Comparison of ENCODE assay signal across 18 cellular contexts in genomic region chr1:18079941-18080340, GRCh38. TPM values are rescaled to one million over a fixed set of nuclear protein-coding genes. Genes with fewer than 3 reads are reported as not detected.
"Had no signal": no experiment of that assay in that cellular context is flagged by ENCODE, and none has a peak within 500 bp of the region (broad histone marks: within the 10 kb centered on the region; RNA-seq: fewer than 3 reads in every experiment).

No MANE protein-coding gene starts in this region.

- H3K4me3 Mint-ChIP-seq: activated naive CD8-positive, alpha-beta T cell treated with anti-CD3 and anti-CD28 coated beads, Interleukin-2, amount 10 ng/mL, durations not matched to agents 7 days and 5 days; activated T-helper 1 cell treated with anti-CD3 and anti-CD28 coated beads, Interleukin-12 subunit alpha, Interleukin-12 subunit beta, Interleukin-2, Interleukin-4 antibody, amounts not matched to agents 30 ng/mL and 10 ng/mL and 1 ng/mL, durations not matched to agents 14 hours and 24 hours and 36 hours; neural crest cell had no signal

- H3K9me3 Mint-ChIP-seq: activated naive CD8-positive, alpha-beta T cell treated with anti-CD3 and anti-CD28 coated beads, Interleukin-2, amount 10 ng/mL, durations not matched to agents 7 days and 5 days; activated T-helper 1 cell treated with anti-CD3 and anti-CD28 coated beads, Interleukin-12 subunit alpha, Interleukin-12 subunit beta, Interleukin-2, Interleukin-4 antibody, amounts not matched to agents 30 ng/mL and 10 ng/mL and 1 ng/mL, durations not matched to agents 14 hours and 24 hours and 36 hours; neural crest cell had no signal

- H3K27me3 Mint-ChIP-seq: activated naive CD8-positive, alpha-beta T cell treated with anti-CD3 and anti-CD28 coated beads, Interleukin-2, amount 10 ng/mL, durations not matched to agents 7 days and 5 days had no signal

- H3K36me3 ChIP-seq: ovary, thoracic aorta had no signal

- H3K27ac ChIP-seq: ovary, thoracic aorta had no signal

- H3K27ac Mint-ChIP-seq: activated naive CD8-positive, alpha-beta T cell treated with anti-CD3 and anti-CD28 coated beads, Interleukin-2, amount 10 ng/mL, durations not matched to agents 7 days and 5 days; activated T-helper 1 cell treated with anti-CD3 and anti-CD28 coated beads, Interleukin-12 subunit alpha, Interleukin-12 subunit beta, Interleukin-2, Interleukin-4 antibody, amounts not matched to agents 30 ng/mL and 10 ng/mL and 1 ng/mL, durations not matched to agents 14 hours and 24 hours and 36 hours had no signal

- DNase-seq: activated CD4-positive, alpha-beta T cell treated with anti-CD3 and anti-CD28 coated beads, Interleukin-2, amount 50 U/mL, for 1 hour; activated naive CD8-positive, alpha-beta T cell treated with anti-CD3 and anti-CD28 coated beads, Interleukin-2, amount 10 ng/mL, durations not matched to agents 7 days and 5 days; erythroblast; islet precursor cell; midbrain; ovary; stimulated activated CD4-positive, alpha-beta T cell treated with anti-CD3 and anti-CD28 coated beads, Interleukin-12 subunit alpha, Interleukin-12 subunit beta, amount 100 ng/mL, for 4 hours; stimulated activated CD4-positive, alpha-beta T cell treated with anti-CD3 and anti-CD28 coated beads, Interleukin-2, amount 100 ng/mL, for 24 hours; T-helper 9 cell had no signal

- H3K36me3 Mint-ChIP-seq: activated naive CD8-positive, alpha-beta T cell treated with anti-CD3 and anti-CD28 coated beads, Interleukin-2, amount 10 ng/mL, durations not matched to agents 7 days and 5 days had no signal

- H3K27me3 ChIP-seq: ovary had no signal

- H3K4me3 ChIP-seq: ovary, thoracic aorta had no signal

- ATAC-seq: activated CD4-positive, CD25-positive, alpha-beta regulatory T cell treated with anti-CD3 and anti-CD28 coated beads, Interleukin-2, amount 50 U/mL, for 24 hours; left lobe of liver had no signal

- H3K9me3 ChIP-seq: ovary, thoracic aorta had no signal

- H3K4me1 Mint-ChIP-seq: activated naive CD8-positive, alpha-beta T cell treated with anti-CD3 and anti-CD28 coated beads, Interleukin-2, amount 10 ng/mL, durations not matched to agents 7 days and 5 days had no signal

RNA-seq across cellular contexts. Expression of gene IGSF21, which starts 27.7 kb away (rescaled TPM):
- total RNA-seq: activated CD8-positive, alpha-beta memory T cell treated with anti-CD3 and anti-CD28 coated beads for 36 hours; activated naive CD8-positive, alpha-beta T cell treated with anti-CD3 and anti-CD28 coated beads, Interleukin-2, amount 10 ng/mL, durations not matched to agents 7 days and 5 days; activated T-helper 1 cell treated with anti-CD3 and anti-CD28 coated beads, Interleukin-12 subunit alpha, Interleukin-12 subunit beta, Interleukin-2, Interleukin-4 antibody, amounts not matched to agents 30 ng/mL and 10 ng/mL and 1 ng/mL, durations not matched to agents 14 hours and 24 hours and 36 hours; dermis microvascular lymphatic vessel endothelial cell; lung microvascular endothelial cell; myocyte had no signal
